ENCODE assay signal across 7 cellular contexts in genomic region chr9:15509931-15510788, GRCh38. TPM values are rescaled to one million over a fixed set of nuclear protein-coding genes. Genes with fewer than 3 reads are reported as not detected.
DNase-seq lines count a peak whose midpoint lies in the region; ATAC-seq and TF ChIP-seq lines count a peak whose summit lies in the region.

No MANE protein-coding gene starts in this region.

- POLR2A ChIA-PET in naive thymus-derived CD8-positive, alpha-beta T cell (lab: Charles Lee): interaction anchor here (0.7 to 4.2 kb wide), 22 partner anchors 9 to 216 kb away, joined by 3 to 76 read pairs (median 4); partner anchors contain the start of genes CCDC171, SNAPC3 and TTC39B

- peaks cover 32 to 70% (median 55%) of the 10 kb centered on the region in 4 donors for H3K4me1 Mint-ChIP-seq in naive thymus-derived CD8-positive, alpha-beta T cell
- H3K4me1 Mint-ChIP-seq in stimulated activated naive B cell treated with anti-CD40 and anti-IgM and Interleukin-4, amounts not matched to agents 10 μg/mL and 1 μg/mL and 100 μg/mL, for 72 hours: peaks cover 40 to 61% of the 10 kb centered on the region in 2 donors

- H3K27ac Mint-ChIP-seq in naive thymus-derived CD8-positive, alpha-beta T cell: peak overlapping the region; percentile 92 to 100 (median 95)
- peak overlapping the region; percentile 98 for H3K27ac Mint-ChIP-seq in stimulated activated naive B cell treated with anti-CD40 and anti-IgM and Interleukin-4, amounts not matched to agents 10 μg/mL and 1 μg/mL and 100 μg/mL, for 72 hours

- peak overlapping the region; percentile 87 to 97 (median 94) for H3K4me3 Mint-ChIP-seq in naive thymus-derived CD8-positive, alpha-beta T cell
- H3K4me3 Mint-ChIP-seq in stimulated activated naive B cell treated with anti-CD40 and anti-IgM and Interleukin-4, amounts not matched to agents 10 μg/mL and 1 μg/mL and 100 μg/mL, for 72 hours: peak overlapping the region; percentile 89 to 98

- no peak for TF ChIP-seq POLR2A in erythroblast (IDR thresholded peaks at IDR 0.05; ENCODE audit: low read length)

- H3K9me3 Mint-ChIP-seq in naive thymus-derived CD8-positive, alpha-beta T cell: peaks cover 0 to 2% (median 0%) of the 10 kb centered on the region in 9 donors
- no peaks in the 10 kb centered on the region for H3K9me3 Mint-ChIP-seq in stimulated activated naive B cell treated with anti-CD40 and anti-IgM and Interleukin-4, amounts not matched to agents 10 μg/mL and 1 μg/mL and 100 μg/mL, for 72 hours

- peak; percentile 28 for ATAC-seq in GM18517 (IDR thresholded peaks at IDR 0.05; ENCODE audit: unreplicated experiment)
- ATAC-seq in HG02798 (IDR thresholded peaks at IDR 0.05; ENCODE audit: poor library complexity, unreplicated experiment): peak; percentile 48
- ATAC-seq in naive thymus-derived CD8-positive, alpha-beta T cell: peak; percentile 47 to 53
- ATAC-seq in stimulated activated naive B cell treated with anti-CD40 and anti-IgM and Interleukin-4, amounts not matched to agents 10 μg/mL and 1 μg/mL and 100 μg/mL, for 72 hours (replicated peaks): peak; percentile 58

- H3K36me3 Mint-ChIP-seq in naive thymus-derived CD8-positive, alpha-beta T cell: peaks cover 6 to 45% (median 8%) of the 10 kb centered on the region in 3 donors
- peaks cover 12 to 27% of the 10 kb centered on the region in 2 donors for H3K36me3 Mint-ChIP-seq in stimulated activated naive B cell treated with anti-CD40 and anti-IgM and Interleukin-4, amounts not matched to agents 10 μg/mL and 1 μg/mL and 100 μg/mL, for 72 hours

- DNase-seq in NCI-H526 (lab: John Stamatoyannopoulos, UW) (peak; percentile 53 to 86), activated T-cell treated with anti-CD3 and anti-CD28 coated beads for 4 hours (peak; percentile 48), erythroblast (lab: John Stamatoyannopoulos, UW) (peak; percentile 76 to 84)
- peak in 9 of 10 donors; percentile 36 to 87 (median 58) for DNase-seq in naive thymus-derived CD8-positive, alpha-beta T cell
- peak; percentile 44 for DNase-seq in stimulated activated naive B cell treated with anti-CD40 and anti-IgM and Interleukin-4, amounts not matched to agents 10 μg/mL and 1 μg/mL and 100 μg/mL, for 72 hours

- H3K27me3 Mint-ChIP-seq in naive thymus-derived CD8-positive, alpha-beta T cell: no peaks in the 10 kb centered on the region
- H3K27me3 Mint-ChIP-seq in stimulated activated naive B cell treated with anti-CD40 and anti-IgM and Interleukin-4, amounts not matched to agents 10 μg/mL and 1 μg/mL and 100 μg/mL, for 72 hours: no peaks in the 10 kb centered on the region

RNA-seq across cellular contexts. Expression of gene PSIP1, which starts 0.6 kb away (rescaled TPM):
- total RNA-seq in naive thymus-derived CD8-positive, alpha-beta T cell: 100 to 1,000 TPM; 179 to 184 TPM
- 100 to 1,000 TPM; 113 to 163 (median 143) TPM for polyA plus RNA-seq in naive thymus-derived CD8-positive, alpha-beta T cell

RNA-seq across cellular contexts. Expression of gene CCDC171, which starts 42.7 kb away (rescaled TPM):
- 1 to 10 TPM; 2.1 to 3.2 TPM for total RNA-seq in naive thymus-derived CD8-positive, alpha-beta T cell
- polyA plus RNA-seq in naive thymus-derived CD8-positive, alpha-beta T cell: under 1 TPM; 0.39 to 0.80 (median 0.48) TPM

Comparison
In these comparisons a context has a peak if more than half of its experiments do, and no peak if none do; other contexts are left out.
1. Peak in every context shown above with its lines: DNase-seq and ATAC-seq.